In the genomic region with DNA sequence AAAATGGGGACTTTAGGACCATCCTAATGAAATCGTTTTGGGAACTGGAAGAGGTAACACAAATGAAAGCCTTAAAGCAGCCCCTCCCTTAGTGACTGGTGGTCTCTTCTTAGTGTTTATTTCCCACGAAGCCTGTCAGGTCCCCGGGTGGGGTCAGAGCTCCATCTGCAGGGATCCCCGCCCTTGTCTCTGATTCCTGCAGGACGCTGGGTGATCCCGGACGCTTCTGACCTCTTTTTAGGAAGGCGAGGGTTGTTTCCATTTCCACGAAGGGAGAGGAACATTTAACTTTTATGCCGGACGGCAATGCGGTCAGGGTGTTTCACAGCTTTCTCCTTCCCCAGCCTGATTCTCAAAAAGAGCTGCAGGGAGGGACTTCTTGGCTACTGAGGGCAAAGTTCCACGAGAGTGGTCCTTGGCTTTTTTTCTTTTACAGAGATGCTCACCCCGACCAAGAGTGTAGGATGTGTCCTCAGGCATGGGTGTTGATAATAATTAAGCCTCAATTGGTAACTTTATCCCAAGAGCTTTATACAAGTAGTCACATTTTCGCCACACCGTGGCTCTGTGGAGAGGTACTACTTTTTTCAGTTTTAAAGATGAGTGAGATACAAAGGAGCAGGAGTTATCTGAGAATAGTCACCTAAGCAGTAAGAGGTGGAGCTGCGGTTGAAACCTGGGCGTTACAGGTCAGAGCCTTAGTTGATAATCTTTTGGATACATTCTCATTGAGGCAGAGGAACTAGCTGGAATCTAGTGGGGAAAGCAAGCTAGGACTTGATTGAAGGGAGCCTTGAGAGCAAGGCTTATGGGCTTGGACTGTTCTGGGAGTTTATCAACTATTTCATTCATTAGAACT, we compare ENCODE assay signal across 8 cellular contexts. TPM values are rescaled to one million over a fixed set of nuclear protein-coding genes. Genes with fewer than 3 reads are reported as not detected.
DNase-seq lines count a peak whose midpoint lies in the region; ATAC-seq, FAIRE-seq and TF ChIP-seq lines count a peak whose summit lies in the region.

No MANE protein-coding gene starts in this region.

- H2AFZ ChIP-seq in GM12878 (ENCODE audit: control insufficient read depth, low read depth, low read length) = peak overlapping the region; percentile 64

- no peaks in the 10 kb centered on the region for H4K20me1 ChIP-seq in GM12878 (ENCODE audit: control insufficient read depth, insufficient read depth)

- no peak for TF ChIP-seq EP300 in GM12878 (IDR thresholded peaks at IDR 0.05; ENCODE audit: borderline replicate concordance in 1 of 2, control insufficient read depth in 1 of 2, low read depth in 2 of 2, low read length in 2 of 2)

- H3K36me3 ChIP-seq in BJ (ENCODE audit: control insufficient read depth, insufficient read depth, low read length) (peaks cover 2% of the 10 kb centered on the region; the same call in 1 of the 2 replicates), GM12878 (ENCODE audit: control insufficient read depth in 2 of 2, insufficient read depth in 2 of 2, low read length in 1 of 2) (no peaks in the 10 kb centered on the region), stomach smooth muscle (ENCODE audit: control insufficient read depth in 2 of 2, insufficient read depth in 2 of 2, low read length in 2 of 2) (peaks cover 3 to 5% of the 10 kb centered on the region in 2 donors)

- RAD21 ChIA-PET in GM12878 (lab: Charles Lee; ENCODE audit: unreplicated experiment) = interaction anchor here (1.2 to 1.4 kb wide), 4 partner anchors 22 to 138 kb away, joined by 3 to 4 read pairs (median 4); a partner anchor contains a TSS

- H3K9me3 ChIP-seq in GM12878 (replicated peaks; ENCODE audit: control insufficient read depth, insufficient read depth, low read length) = no peaks in the 10 kb centered on the region; the same call in 1 of the 3 replicates
- H3K9me3 ChIP-seq in stomach smooth muscle (ENCODE audit: control insufficient read depth in 2 of 2, low read length in 2 of 2) = peaks cover 0 to 2% of the 10 kb centered on the region in 2 donors

- no TSS peak for BruUV-seq in GM12878 (replicated peaks; lab: Mats Ljungman, UMichigan)

- no peak for TF ChIP-seq POLR2A in GM12878 (IDR thresholded peaks at IDR 0.05; ENCODE audit: low read depth, low read length)

- POLR2A ChIA-PET in BJ (lab: Charles Lee) = interaction anchor here (0.5 to 0.6 kb wide), 2 partner anchors 41 to 571 kb away, joined by 4 to 8 read pairs; a partner anchor contains a TSS
- POLR2A ChIA-PET in GM12878 (lab: Charles Lee) = interaction anchor here (0.6 to 1.7 kb wide), 4 partner anchors 20 to 88 kb away, joined by 3 to 5 read pairs (median 3); a partner anchor contains a TSS

- no peak for DNase-seq in BJ (ENCODE audit: low read depth)
- peak; percentile 13 for DNase-seq in HK-2 (ENCODE audit: unreplicated experiment)
- no peak for DNase-seq in GM12878 (ENCODE audit: low read depth, low spot score)
- DNase-seq in kidney glomerular epithelial cell (lab: John Stamatoyannopoulos, UW) = peak; percentile 16
- no peak for DNase-seq in amygdala (lab: John Stamatoyannopoulos, UW)
- no peak for DNase-seq in activated gamma-delta T cell treated with Interleukin-2 at 50 U/mL for 16 hours
- DNase-seq in COR-L47 (lab: John Stamatoyannopoulos, UW) = no peak

- 55% methylated on average over 18 of the region's 18 CpGs for WGBS in GM12878 (ENCODE audit: insufficient coverage, insufficient replicate concordance, low lambda C conversion rate, missing lambda C conversion rate)

- TF ChIP-seq CTCF in BJ (IDR thresholded peaks at IDR 0.05; ENCODE audit: insufficient read depth, low read depth, low read length) (0 out of 2 replicates have a peak, but pooled peaks have one; percentile 27), GM12878 (IDR thresholded peaks at IDR 0.05 in 2 of 3, conservative IDR thresholded peaks at IDR 0.05 in 1 of 3; ENCODE audit: control insufficient read depth in 2 of 3, extremely low read depth in 1 of 3, insufficient read depth in 1 of 3, low read depth in 3 of 3, low read length in 3 of 3) (peak in 1 of 3 experiments; percentile 20; a peak in 1 of 6 replicates)

- SMC1A ChIA-PET in GM12878 (lab: Charles Lee; ENCODE audit: uncharacterized antibody, unreplicated experiment) = interaction anchor here (0.5 to 1.6 kb wide), 9 partner anchors 23 to 272 kb away, joined by 3 to 5 read pairs (median 3); a partner anchor contains a TSS

- intact Hi-C loops in GM12878 (cut with micrococcal nuclease; ENCODE audit: unreplicated experiment) = no loop called here

- H3K9ac ChIP-seq in GM12878 (ENCODE audit: control insufficient read depth, insufficient read depth, low read length) (peak overlapping the region; percentile 25; the same call in 1 of the 2 replicates), stomach smooth muscle (ENCODE audit: low read length in 2 of 2) (peak overlapping the region; percentile 59 to 74)

- no peaks in the 10 kb centered on the region for H3K27me3 ChIP-seq in BJ (ENCODE audit: control insufficient read depth, insufficient read depth, low read length)
- no peaks in the 10 kb centered on the region for H3K27me3 ChIP-seq in GM12878 (replicated peaks in 1 of 2; ENCODE audit: control insufficient read depth in 2 of 2, insufficient read depth in 2 of 2, low read length in 1 of 2)
- H3K27me3 ChIP-seq in stomach smooth muscle (ENCODE audit: control insufficient read depth in 1 of 2, insufficient read depth in 2 of 2, low read length in 2 of 2) = no peaks in the 10 kb centered on the region

- FAIRE-seq in GM12878 (lab: Jason Lieb, UNC) = no peak

- peak overlapping the region; percentile 89 for H3K4me2 ChIP-seq in GM12878 (ENCODE audit: control insufficient read depth, insufficient read depth)

- ATAC-seq in GM12878 = peak; percentile 44

- in situ Hi-C loops in GM12878 (cut with MboI) = no loop called here

- H3K4me1 ChIP-seq in GM12878 (ENCODE audit: control insufficient read depth, insufficient read depth, low read length) (no peaks in the 10 kb centered on the region), stomach smooth muscle (ENCODE audit: control insufficient read depth, insufficient read depth, low read length) (peaks cover 7% of the 10 kb centered on the region)

- H3K4me3 ChIP-seq in BJ (ENCODE audit: low read depth, low read length) (peak overlapping the region; percentile 73), GM12878 (peak overlapping the region; percentile 66), stomach smooth muscle (ENCODE audit: low read length in 2 of 2) (peak overlapping the region; percentile 58 to 96)

- CTCF ChIA-PET in BJ (lab: Yijun Ruan, JAX) (no interaction called here), GM12878 (lab: Yijun Ruan, JAX) (interaction anchor here (0.7 to 3.1 kb wide), 8 partner anchors 10 to 518 kb away, joined by 3 to 16 read pairs (median 4); a partner anchor contains a TSS)

- H3K79me2 ChIP-seq in GM12878 (ENCODE audit: control insufficient read depth, insufficient read depth, low read length) = no peaks in the 10 kb centered on the region

- no peak for TF ChIP-seq RAD21 in GM12878 (IDR thresholded peaks at IDR 0.05; ENCODE audit: insufficient read depth, low read depth, low read length)

- H3K27ac ChIP-seq in GM12878 (ENCODE audit: control insufficient read depth, insufficient read depth) (no peak overlapping the region), stomach smooth muscle (ENCODE audit: low read length) (no peak overlapping the region)

RNA-seq across cellular contexts. Expression of a gene that starts 0.8 kb away (rescaled TPM):
- polyA plus RNA-seq in BJ (2011; rRNA removed) (1.0 and 1.4 TPM in 2 replicates), GM12878 (2011; rRNA removed) (1.7 TPM in 2 replicates), GM12878 (2014; fragmentation: Illumina TruSeq; extraction: Trizol) (0.48 and 0.62 TPM in 2 replicates), GM12878 (2014; fragmentation: Nextera tagmentation; extraction: Ambion mirVana) (under 1 TPM; 0.37 to 0.68 TPM), GM12878 (2014; rRNA removed) (0.25 and 0.35 TPM in 2 replicates), GM12878 (2016; fragmentation: Nextera tagmentation; extraction: Ambion mirVana) (under 1 TPM; 0.60 TPM)
- 1.9 and 2.1 TPM in 2 replicates for polyA minus RNA-seq in BJ (2011; rRNA and poly(A)+ RNA removed)
- 5.3 and 5.8 TPM in 2 replicates for total RNA-seq in GM12878 (2013; cell fraction: nucleolus; rRNA removed)
- total RNA-seq in GM12878 (2014; rRNA removed) (0.45 and 0.49 TPM in 2 replicates), GM12878 (2014; rRNA removed; fragmentation: Illumina TruSeq; extraction: Trizol) (0.72 and 0.88 TPM in 2 replicates), GM12878 (2021) (0.53 and 0.82 TPM in 2 replicates)
- 0.28 TPM for polyA plus RNA-seq in GM12878 (2011; ENCODE audit: low read depth)
- polyA plus RNA-seq in GM12878 (2011; cell fraction: cytosol; rRNA removed) = 0.72 and 0.81 TPM in 2 replicates
- polyA plus RNA-seq in GM12878 (2011; cell fraction: nucleus; rRNA removed) = 0.91 TPM in 2 replicates
- 0.74 and 0.76 TPM in 2 replicates for polyA plus RNA-seq in GM12878 (2012)
- 2.0 and 2.7 TPM in 2 replicates for polyA minus RNA-seq in GM12878 (2011; rRNA and poly(A)+ RNA removed)
- 1.1 and 1.5 TPM in 2 replicates for polyA minus RNA-seq in GM12878 (2011; cell fraction: cytosol; rRNA and poly(A)+ RNA removed)
- 0.48 and 0.57 TPM in 2 replicates for polyA minus RNA-seq in GM12878 (2011; cell fraction: nucleus; rRNA and poly(A)+ RNA removed)

RNA-seq across cellular contexts. Expression of a gene that starts 20.9 kb away (rescaled TPM):
- 2.1 and 3.8 TPM in 2 replicates for polyA plus RNA-seq in BJ (2011; rRNA removed)
- 3.0 and 3.2 TPM in 2 replicates for polyA minus RNA-seq in BJ (2011; rRNA and poly(A)+ RNA removed)
- total RNA-seq in GM12878 (2013; cell fraction: nucleolus; rRNA removed) = 9.5 and 10.0 TPM in 2 replicates
- total RNA-seq in GM12878 (2014; rRNA removed) = 0.11 TPM in 1 of 2 replicates, not detected in the other
- total RNA-seq in GM12878 (2014; rRNA removed; fragmentation: Illumina TruSeq; extraction: Trizol) = 0.18 TPM in 1 of 2 replicates, not detected in the other
- not detected in 2 replicates for total RNA-seq in GM12878 (2021)
- polyA plus RNA-seq in GM12878 (2011; ENCODE audit: low read depth) = 0.75 TPM
- polyA plus RNA-seq in GM12878 (2011; rRNA removed) = 3.7 and 5.0 TPM in 2 replicates
- polyA plus RNA-seq in GM12878 (2011; cell fraction: cytosol; rRNA removed) = 1.0 and 1.6 TPM in 2 replicates
- polyA plus RNA-seq in GM12878 (2011; cell fraction: nucleus; rRNA removed) = 5.3 and 6.2 TPM in 2 replicates
- polyA plus RNA-seq in GM12878 (2012) = 0.23 and 0.59 TPM in 2 replicates
- 0.09 TPM in 1 of 2 replicates, not detected in the other for polyA plus RNA-seq in GM12878 (2014; fragmentation: Illumina TruSeq; extraction: Trizol)
- polyA plus RNA-seq in GM12878 (2014; fragmentation: Nextera tagmentation; extraction: Ambion mirVana) = under 1 TPM in 1 of 2 experiments, not detected in 1; 0.16 TPM
- 0.05 and 0.14 TPM in 2 replicates for polyA plus RNA-seq in GM12878 (2014; rRNA removed)
- polyA plus RNA-seq in GM12878 (2016; fragmentation: Nextera tagmentation; extraction: Ambion mirVana) = under 1 TPM in 1 of 2 experiments, not detected in 1; 0.20 TPM
- 3.1 and 3.2 TPM in 2 replicates for polyA minus RNA-seq in GM12878 (2011; rRNA and poly(A)+ RNA removed)
- polyA minus RNA-seq in GM12878 (2011; cell fraction: cytosol; rRNA and poly(A)+ RNA removed) = 1.5 and 3.2 TPM in 2 replicates
- 3.3 TPM in 2 replicates for polyA minus RNA-seq in GM12878 (2011; cell fraction: nucleus; rRNA and poly(A)+ RNA removed)

RNA-seq across cellular contexts. Expression of a gene that starts 21.4 kb away (rescaled TPM):
- polyA plus RNA-seq in BJ (2011; rRNA removed) = 13.2 and 17.1 TPM in 2 replicates
- polyA minus RNA-seq in BJ (2011; rRNA and poly(A)+ RNA removed) = 13.8 and 18.7 TPM in 2 replicates
- total RNA-seq in GM12878 (2013; cell fraction: nucleolus; rRNA removed) = 125 and 128 TPM in 2 replicates
- total RNA-seq in GM12878 (2014; rRNA removed) = 17.2 and 21.7 TPM in 2 replicates
- 20.1 and 20.7 TPM in 2 replicates for total RNA-seq in GM12878 (2014; rRNA removed; fragmentation: Illumina TruSeq; extraction: Trizol)
- 14.2 and 15.3 TPM in 2 replicates for total RNA-seq in GM12878 (2021)
- 14.8 TPM for polyA plus RNA-seq in GM12878 (2011; ENCODE audit: low read depth)
- polyA plus RNA-seq in GM12878 (2011; rRNA removed) = 39.4 and 53.6 TPM in 2 replicates
- polyA plus RNA-seq in GM12878 (2011; cell fraction: cytosol; rRNA removed) = 19.1 TPM in 2 replicates
- polyA plus RNA-seq in GM12878 (2011; cell fraction: nucleus; rRNA removed) = 39.9 and 42.2 TPM in 2 replicates
- 17.5 and 20.5 TPM in 2 replicates for polyA plus RNA-seq in GM12878 (2012)
- polyA plus RNA-seq in GM12878 (2014; fragmentation: Illumina TruSeq; extraction: Trizol) = 18.0 and 25.7 TPM in 2 replicates
- 1 to 10 TPM; 6.8 to 7.8 TPM for polyA plus RNA-seq in GM12878 (2014; fragmentation: Nextera tagmentation; extraction: Ambion mirVana)
- polyA plus RNA-seq in GM12878 (2014; rRNA removed) = 17.0 and 20.1 TPM in 2 replicates
- 10 to 100 TPM; 12.4 to 17.2 TPM for polyA plus RNA-seq in GM12878 (2016; fragmentation: Nextera tagmentation; extraction: Ambion mirVana)
- polyA minus RNA-seq in GM12878 (2011; rRNA and poly(A)+ RNA removed) = 34.6 and 39.4 TPM in 2 replicates
- polyA minus RNA-seq in GM12878 (2011; cell fraction: cytosol; rRNA and poly(A)+ RNA removed) = 11.6 and 15.8 TPM in 2 replicates
- 32.8 and 51.7 TPM in 2 replicates for polyA minus RNA-seq in GM12878 (2011; cell fraction: nucleus; rRNA and poly(A)+ RNA removed)

RNA-seq across cellular contexts. Expression of a gene that starts 40.4 kb away (rescaled TPM):
- 1.3 and 2.5 TPM in 2 replicates for polyA plus RNA-seq in BJ (2011; rRNA removed)
- polyA minus RNA-seq in BJ (2011; rRNA and poly(A)+ RNA removed) = 2.2 and 4.1 TPM in 2 replicates
- total RNA-seq in GM12878 (2013; cell fraction: nucleolus; rRNA removed) = 22.5 and 22.8 TPM in 2 replicates
- 2.0 and 2.9 TPM in 2 replicates for total RNA-seq in GM12878 (2014; rRNA removed)
- total RNA-seq in GM12878 (2014; rRNA removed; fragmentation: Illumina TruSeq; extraction: Trizol) = 4.4 and 5.0 TPM in 2 replicates
- total RNA-seq in GM12878 (2021) = 3.8 and 4.3 TPM in 2 replicates
- 1.1 TPM for polyA plus RNA-seq in GM12878 (2011; ENCODE audit: low read depth)
- 3.8 and 6.4 TPM in 2 replicates for polyA plus RNA-seq in GM12878 (2011; rRNA removed)
- 1.7 TPM in 2 replicates for polyA plus RNA-seq in GM12878 (2011; cell fraction: cytosol; rRNA removed)
- 3.5 and 5.4 TPM in 2 replicates for polyA plus RNA-seq in GM12878 (2011; cell fraction: nucleus; rRNA removed)
- 1.4 and 2.5 TPM in 2 replicates for polyA plus RNA-seq in GM12878 (2012)
- polyA plus RNA-seq in GM12878 (2014; fragmentation: Illumina TruSeq; extraction: Trizol) = 2.8 and 3.4 TPM in 2 replicates
- polyA plus RNA-seq in GM12878 (2014; fragmentation: Nextera tagmentation; extraction: Ambion mirVana) = 1 to 10 TPM; 1.3 to 1.4 TPM
- 2.4 and 2.8 TPM in 2 replicates for polyA plus RNA-seq in GM12878 (2014; rRNA removed)
- polyA plus RNA-seq in GM12878 (2016; fragmentation: Nextera tagmentation; extraction: Ambion mirVana) = 1 to 10 TPM; 1.9 to 3.4 TPM
- polyA minus RNA-seq in GM12878 (2011; rRNA and poly(A)+ RNA removed) = 5.5 and 7.8 TPM in 2 replicates
- 2.3 and 2.9 TPM in 2 replicates for polyA minus RNA-seq in GM12878 (2011; cell fraction: cytosol; rRNA and poly(A)+ RNA removed)
- 3.9 and 6.4 TPM in 2 replicates for polyA minus RNA-seq in GM12878 (2011; cell fraction: nucleus; rRNA and poly(A)+ RNA removed)

RNA-seq across cellular contexts. Expression of a gene that starts 47.6 kb away (rescaled TPM):
- polyA plus RNA-seq in BJ (2011; rRNA removed) (3.2 and 5.4 TPM in 2 replicates), GM12878 (2011; rRNA removed) (5.9 and 8.7 TPM in 2 replicates), GM12878 (2014; fragmentation: Illumina TruSeq; extraction: Trizol) (4.4 and 7.4 TPM in 2 replicates), GM12878 (2014; fragmentation: Nextera tagmentation; extraction: Ambion mirVana) (1 to 10 TPM; 3.3 to 4.7 TPM), GM12878 (2014; rRNA removed) (3.2 and 4.6 TPM in 2 replicates), GM12878 (2016; fragmentation: Nextera tagmentation; extraction: Ambion mirVana) (1 to 10 TPM; 2.3 to 2.4 TPM)
- 1.5 and 3.2 TPM in 2 replicates for polyA minus RNA-seq in BJ (2011; rRNA and poly(A)+ RNA removed)
- total RNA-seq in GM12878 (2013; cell fraction: nucleolus; rRNA removed) = 8.6 and 8.8 TPM in 2 replicates
- total RNA-seq in GM12878 (2014; rRNA removed) (4.0 and 4.1 TPM in 2 replicates), GM12878 (2014; rRNA removed; fragmentation: Illumina TruSeq; extraction: Trizol) (4.6 and 5.6 TPM in 2 replicates), GM12878 (2021) (2.9 and 3.9 TPM in 2 replicates)
- polyA plus RNA-seq in GM12878 (2011; ENCODE audit: low read depth) = 3.0 TPM
- polyA plus RNA-seq in GM12878 (2011; cell fraction: cytosol; rRNA removed) = 2.9 and 3.2 TPM in 2 replicates
- polyA plus RNA-seq in GM12878 (2011; cell fraction: nucleus; rRNA removed) = 3.2 and 4.6 TPM in 2 replicates
- 3.8 and 5.9 TPM in 2 replicates for polyA plus RNA-seq in GM12878 (2012)
- polyA minus RNA-seq in GM12878 (2011; rRNA and poly(A)+ RNA removed) = 5.3 and 6.1 TPM in 2 replicates
- 1.0 and 1.2 TPM in 2 replicates for polyA minus RNA-seq in GM12878 (2011; cell fraction: cytosol; rRNA and poly(A)+ RNA removed)
- 2.1 and 4.1 TPM in 2 replicates for polyA minus RNA-seq in GM12878 (2011; cell fraction: nucleus; rRNA and poly(A)+ RNA removed)

Comparison
In these comparisons a context has a peak if more than half of its experiments do, and no peak if none do; other contexts are left out.
1. DNase-seq: peak in HK-2 (single experiment) and kidney glomerular epithelial cell (single experiment); none in BJ (single experiment), GM12878 (single experiment), amygdala (0 of 56), activated gamma-delta T cell treated with Interleukin-2 at 50 U/mL for 16 hours (single experiment) and COR-L47 (single experiment).
2. Peak in every context shown above with its lines, with median percentiles within 50 percentile points of each other: H3K4me3 ChIP-seq.